ENCODE assay signal across 8 cellular contexts in the genomic region with DNA sequence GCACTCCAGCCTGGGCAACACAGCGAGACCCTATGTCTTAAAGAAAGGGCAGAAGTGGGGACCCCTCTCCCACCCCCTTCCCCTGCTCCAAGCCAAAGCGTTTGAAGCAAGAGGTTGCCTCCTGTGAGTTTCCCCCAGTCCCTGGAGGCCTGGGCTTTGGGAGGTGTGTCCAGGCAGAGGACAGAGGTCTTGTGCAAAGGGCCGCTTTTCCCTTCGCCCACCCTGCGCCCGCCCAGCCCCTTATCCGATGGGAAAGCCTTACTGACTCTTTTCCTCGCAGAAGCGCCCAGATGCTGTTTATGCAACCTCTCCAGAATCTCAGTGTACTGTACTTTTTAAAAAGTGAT. TPM values are rescaled to one million over a fixed set of nuclear protein-coding genes. Genes with fewer than 3 reads are reported as not detected.
DNase-seq lines count a peak whose midpoint lies in the region; ATAC-seq and TF ChIP-seq lines count a peak whose summit lies in the region.

No MANE protein-coding gene starts in this region.

- H3K27me3 ChIP-seq in BJ (ENCODE audit: control insufficient read depth, insufficient read depth, low read length): no peaks in the 10 kb centered on the region
- H3K27me3 ChIP-seq in KMS-11 (ENCODE audit: insufficient read depth, low read depth): no peaks in the 10 kb centered on the region
- H3K27me3 ChIP-seq in duodenal mucosa (ENCODE audit: control insufficient read depth in 1 of 2, insufficient read depth in 2 of 2, low read length in 2 of 2): no peaks in the 10 kb centered on the region

- H3K4me2 ChIP-seq in KMS-11: peak overlapping the region; percentile 58

- H3K36me3 ChIP-seq in BJ (ENCODE audit: control insufficient read depth, insufficient read depth, low read length) (peaks cover 3% of the 10 kb centered on the region; the same call in 1 of the 2 replicates), KMS-11 (ENCODE audit: insufficient read depth) (no peaks in the 10 kb centered on the region), duodenal mucosa (ENCODE audit: control insufficient read depth in 1 of 2, insufficient read depth in 2 of 2, low read length in 2 of 2) (no peaks in the 10 kb centered on the region)

- H3K9me3 Mint-ChIP-seq in natural killer cell treated with Interleukin-12 subunit alpha and Interleukin-12 subunit beta and Interleukin-15 and Interleukin-18, amount 100 ng/mL, for 72 hours: no peaks in the 10 kb centered on the region

- peak overlapping the region; percentile 96 for H2AFZ ChIP-seq in KMS-11 (ENCODE audit: low read depth)

- H3K4me3 Mint-ChIP-seq in natural killer cell treated with Interleukin-12 subunit alpha and Interleukin-12 subunit beta and Interleukin-15 and Interleukin-18, amount 100 ng/mL, for 72 hours: peak overlapping the region; percentile 45

- no peak overlapping the region for H3K27ac Mint-ChIP-seq in natural killer cell treated with Interleukin-12 subunit alpha and Interleukin-12 subunit beta and Interleukin-15 and Interleukin-18, amount 100 ng/mL, for 72 hours

- no peaks in the 10 kb centered on the region for H3K79me2 ChIP-seq in KMS-11 (ENCODE audit: insufficient read depth, low read depth)

- H4K20me1 ChIP-seq in KMS-11 (ENCODE audit: insufficient read depth): no peaks in the 10 kb centered on the region

- H3K27ac ChIP-seq in KMS-11 (0 out of 2 replicates have a peak overlapping the region, but pooled peaks have one; percentile 1), duodenal mucosa (ENCODE audit: low read depth, low read length) (no peak overlapping the region)

- no peak for ATAC-seq in natural killer cell treated with Interleukin-12 subunit alpha and Interleukin-12 subunit beta and Interleukin-15 and Interleukin-18, amount 100 ng/mL, for 72 hours
- ATAC-seq in GM21390 (IDR thresholded peaks at IDR 0.05; ENCODE audit: unreplicated experiment): no peak

- POLR2A ChIA-PET in BJ (lab: Charles Lee): no interaction called here

- peaks cover 0 to 7% of the 10 kb centered on the region in 2 donors for H3K27me3 Mint-ChIP-seq in natural killer cell treated with Interleukin-12 subunit alpha and Interleukin-12 subunit beta and Interleukin-15 and Interleukin-18, amount 100 ng/mL, for 72 hours

- H3K4me1 ChIP-seq in KMS-11 (ENCODE audit: low read depth, poor library complexity, severe bottlenecking) (peaks cover 19% of the 10 kb centered on the region), duodenal mucosa (ENCODE audit: control insufficient read depth in 1 of 2, insufficient read depth in 2 of 2, low read length in 2 of 2) (peaks cover 6 to 13% of the 10 kb centered on the region in 2 donors)

- peaks cover 0 to 6% of the 10 kb centered on the region in 2 donors for H3K4me1 Mint-ChIP-seq in natural killer cell treated with Interleukin-12 subunit alpha and Interleukin-12 subunit beta and Interleukin-15 and Interleukin-18, amount 100 ng/mL, for 72 hours (ENCODE audit: low read depth in 2 of 2)

- CTCF ChIA-PET in BJ (lab: Yijun Ruan, JAX): interaction anchor here (0.6 kb wide), 1 partner anchor 24 kb away, joined by 3 read pairs; no protein-coding TSS in a partner anchor

- TF ChIP-seq CTCF in BJ (IDR thresholded peaks at IDR 0.05; ENCODE audit: insufficient read depth, low read depth, low read length) (no peak), KMS-11 (conservative IDR thresholded peaks at IDR 0.05; ENCODE audit: low read depth, low read length) (no peak)

- H3K4me3 ChIP-seq in BJ (ENCODE audit: low read depth, low read length) (peak overlapping the region; percentile 28; the same call in 1 of the 2 replicates), KMS-11 (IDR thresholded peaks at IDR 0.05; ENCODE audit: insufficient read depth, low read depth, low read length) (no peak overlapping the region), duodenal mucosa (ENCODE audit: low read depth in 1 of 2, low read length in 2 of 2) (peak overlapping the region; percentile 66 to 69)

- H3K9ac ChIP-seq in KMS-11 (peak overlapping the region; percentile 53), duodenal mucosa (ENCODE audit: low read depth in 1 of 2, low read length in 2 of 2) (peak overlapping the region; percentile 20 to 43)

- no peaks in the 10 kb centered on the region for H3K9me3 ChIP-seq in duodenal mucosa (ENCODE audit: control insufficient read depth in 1 of 2, low read length in 2 of 2)

- H3K36me3 Mint-ChIP-seq in natural killer cell treated with Interleukin-12 subunit alpha and Interleukin-12 subunit beta and Interleukin-15 and Interleukin-18, amount 100 ng/mL, for 72 hours: no peaks in the 10 kb centered on the region

- no peak for DNase-seq in BJ (ENCODE audit: low read depth)
- DNase-seq in natural killer cell treated with Interleukin-12 subunit alpha and Interleukin-12 subunit beta and Interleukin-15 and Interleukin-18, amount 100 ng/mL, for 72 hours (ENCODE audit: low spot score): no peak
- no peak for DNase-seq in AG20443 (ENCODE audit: low spot score)
- DNase-seq in occipital lobe (lab: John Stamatoyannopoulos, UW): no peak
- DNase-seq in HuH-7 (ENCODE audit: low spot score): no peak

RNA-seq across cellular contexts. Expression of gene GTF2I, which starts 50.6 kb away (rescaled TPM):
- polyA plus RNA-seq in BJ (2011; rRNA removed): 30.7 and 37.4 TPM in 2 replicates
- polyA minus RNA-seq in BJ (2011; rRNA and poly(A)+ RNA removed): 18.5 and 23.4 TPM in 2 replicates
- 100 to 1,000 TPM; 103 to 219 TPM for total RNA-seq in natural killer cell treated with Interleukin-12 subunit alpha and Interleukin-12 subunit beta and Interleukin-15 and Interleukin-18, amount 100 ng/mL, for 72 hours
- total RNA-seq in occipital lobe: 229 TPM
